22 cellular contexts compared by ENCODE assay signal in genomic region chr1:20141466-20141865, GRCh38. TPM values are rescaled to one million over a fixed set of nuclear protein-coding genes. Genes with fewer than 3 reads are reported as not detected.
"Had no signal": no experiment of that assay in that cellular context is flagged by ENCODE, and none has a peak within 500 bp of the region (broad histone marks: within the 10 kb centered on the region; RNA-seq: fewer than 3 reads in every experiment).

No MANE protein-coding gene starts in this region.

- H3K9me3 Mint-ChIP-seq: dendritic cell treated with granulocyte-macrophage colony-stimulating factor and Interleukin-4, amounts not matched to agents 40 ng/mL and 50 ng/mL, for 4 days; effector memory CD8-positive, alpha-beta T cell; immature natural killer cell; naive thymus-derived CD4-positive, alpha-beta T cell; nephron progenitor cell had no signal

- H3K9me3 ChIP-seq: esophagus squamous epithelium, neutrophil, stomach had no signal

- H3K36me3 ChIP-seq: esophagus squamous epithelium, neutrophil, stomach had no signal

- H3K4me3 ChIP-seq: esophagus squamous epithelium, stomach had no signal

- H3K36me3 Mint-ChIP-seq: immature natural killer cell; naive thymus-derived CD4-positive, alpha-beta T cell had no signal

- ATAC-seq: effector memory CD8-positive, alpha-beta T cell; foreskin keratinocyte; naive thymus-derived CD4-positive, alpha-beta T cell had no signal

- H3K27me3 ChIP-seq: neutrophil had no signal

- H3K4me3 Mint-ChIP-seq: dendritic cell treated with granulocyte-macrophage colony-stimulating factor and Interleukin-4, amounts not matched to agents 40 ng/mL and 50 ng/mL, for 4 days; effector memory CD8-positive, alpha-beta T cell; immature natural killer cell; naive thymus-derived CD4-positive, alpha-beta T cell; nephron progenitor cell had no signal

- H3K4me1 Mint-ChIP-seq: immature natural killer cell; naive thymus-derived CD4-positive, alpha-beta T cell had no signal

- H3K27ac ChIP-seq: epithelial cell of prostate, esophagus squamous epithelium, foreskin keratinocyte, neutrophil, stomach had no signal

- H3K4me1 ChIP-seq: foreskin keratinocyte, stomach had no signal

- DNase-seq: effector memory CD8-positive, alpha-beta T cell; esophagus squamous epithelium; foreskin keratinocyte; immature natural killer cell; mammary epithelial cell; naive thymus-derived CD4-positive, alpha-beta T cell; nephron progenitor cell; small intestine; stimulated activated CD4-positive, alpha-beta T cell treated with anti-CD3 and anti-CD28 coated beads, Interleukin-12 subunit alpha, Interleukin-12 subunit beta, amount 100 ng/mL, for 4 hours; stimulated activated naive CD4-positive, alpha-beta T cell; stomach; substantia nigra; trophoblast cell had no signal

- H3K27ac Mint-ChIP-seq: dendritic cell treated with granulocyte-macrophage colony-stimulating factor and Interleukin-4, amounts not matched to agents 40 ng/mL and 50 ng/mL, for 4 days; effector memory CD8-positive, alpha-beta T cell; immature natural killer cell; nephron progenitor cell had no signal

RNA-seq across cellular contexts. Expression of gene PLA2G2F, which starts 2.3 kb away (rescaled TPM):
- total RNA-seq: mammary epithelial cell; mesenteric fat pad; mononuclear cell; naive thymus-derived CD4-positive, alpha-beta T cell; osteoblast; pulmonary artery endothelial cell had no signal

RNA-seq across cellular contexts. Expression of gene PLA2G2D, which starts 22.1 kb away (rescaled TPM):
- total RNA-seq: foreskin keratinocyte; kidney epithelial cell; mammary epithelial cell; mesenteric fat pad; mononuclear cell; naive thymus-derived CD4-positive, alpha-beta T cell; osteoblast; pulmonary artery endothelial cell; stomach had no signal

RNA-seq across cellular contexts. Expression of gene UBXN10, which starts 44.4 kb away (rescaled TPM):
- total RNA-seq: pulmonary artery endothelial cell had no signal

RNA-seq across cellular contexts. Expression of gene PLA2G2C, which starts 44.9 kb away (rescaled TPM):
- total RNA-seq: foreskin keratinocyte, kidney epithelial cell, liver, mammary epithelial cell, osteoblast, pulmonary artery endothelial cell had no signal
